In genomic region chr2:109712126-109712455, GRCh38 we compare ENCODE assay signal across 21 cellular contexts.
"Had no signal": no experiment of that assay in that cellular context is flagged by ENCODE, and none has a peak within 500 bp of the region (broad histone marks: within the 10 kb centered on the region; RNA-seq: fewer than 3 reads in every experiment).

No MANE protein-coding gene starts in this region.

- H3K27ac Mint-ChIP-seq: endodermal cell; progenitor cell of endocrine pancreas; stimulated activated memory B cell treated with anti-CD40 and anti-IgM and Interleukin-4, amounts not matched to agents 10 μg/mL and 1 μg/mL and 100 μg/mL, for 72 hours; stimulated activated naive CD8-positive, alpha-beta T cell treated with anti-CD3 and anti-CD28 coated beads, Interleukin-15, Interleukin-2, amounts not matched to agents 100 ng/mL and 50 ng/mL, for 24 hours had no signal

- ATAC-seq: stimulated activated memory B cell treated with anti-CD40 and anti-IgM and Interleukin-4, amounts not matched to agents 10 μg/mL and 1 μg/mL and 100 μg/mL, for 72 hours had no signal

- H3K4me1 ChIP-seq: left ventricle myocardium inferior, lower lobe of right lung, tibial nerve had no signal

- H3K9me3 Mint-ChIP-seq: endodermal cell; nephron; stimulated activated memory B cell treated with anti-CD40 and anti-IgM and Interleukin-4, amounts not matched to agents 10 μg/mL and 1 μg/mL and 100 μg/mL, for 72 hours; stimulated activated naive CD8-positive, alpha-beta T cell treated with anti-CD3 and anti-CD28 coated beads, Interleukin-15, Interleukin-2, amounts not matched to agents 100 ng/mL and 50 ng/mL, for 24 hours had no signal

- H3K36me3 ChIP-seq: left ventricle myocardium inferior, lower lobe of right lung, neutrophil, ovary, tibial nerve had no signal

- H3K4me3 Mint-ChIP-seq: endodermal cell; naive B cell; nephron; stimulated activated memory B cell treated with anti-CD40 and anti-IgM and Interleukin-4, amounts not matched to agents 10 μg/mL and 1 μg/mL and 100 μg/mL, for 72 hours; stimulated activated naive CD8-positive, alpha-beta T cell treated with anti-CD3 and anti-CD28 coated beads, Interleukin-15, Interleukin-2, amounts not matched to agents 100 ng/mL and 50 ng/mL, for 24 hours had no signal

- H2AFZ ChIP-seq: hepatocyte had no signal

- H3K4me2 ChIP-seq: hepatocyte had no signal

- H3K27me3 Mint-ChIP-seq: stimulated activated memory B cell treated with anti-CD40 and anti-IgM and Interleukin-4, amounts not matched to agents 10 μg/mL and 1 μg/mL and 100 μg/mL, for 72 hours had no signal

- H3K4me1 Mint-ChIP-seq: naive B cell; nephron; stimulated activated memory B cell treated with anti-CD40 and anti-IgM and Interleukin-4, amounts not matched to agents 10 μg/mL and 1 μg/mL and 100 μg/mL, for 72 hours had no signal

- H3K36me3 Mint-ChIP-seq: naive B cell; stimulated activated memory B cell treated with anti-CD40 and anti-IgM and Interleukin-4, amounts not matched to agents 10 μg/mL and 1 μg/mL and 100 μg/mL, for 72 hours had no signal

- H3K27ac ChIP-seq: hepatocyte, left ventricle myocardium inferior, lower lobe of right lung, neutrophil, ovary, testis, tibial nerve had no signal

- H3K27me3 ChIP-seq: hepatocyte, neutrophil, ovary, testis, tibial nerve had no signal

- H3K9me3 ChIP-seq: left ventricle myocardium inferior, lower lobe of right lung, neutrophil, ovary, testis, tibial nerve had no signal

- H3K4me3 ChIP-seq: hepatocyte, left ventricle myocardium inferior, lower lobe of right lung, ovary, testis, tibial nerve had no signal

- DNase-seq: erythroblast; foreskin melanocyte; kidney; left cardiac atrium; left ventricle myocardium inferior; lower lobe of right lung; mesenchymal stem cell; naive B cell; right cardiac atrium; stimulated activated CD4-positive, alpha-beta T cell treated with anti-CD3 and anti-CD28 coated beads, Interleukin-4, amount 100 ng/mL, for 1 hour; stimulated activated CD8-positive, alpha-beta memory T cell treated with anti-CD3 and anti-CD28 coated beads, Interleukin-4, amount 100 ng/mL, for 48 hours; testis had no signal
